In the genomic region with DNA sequence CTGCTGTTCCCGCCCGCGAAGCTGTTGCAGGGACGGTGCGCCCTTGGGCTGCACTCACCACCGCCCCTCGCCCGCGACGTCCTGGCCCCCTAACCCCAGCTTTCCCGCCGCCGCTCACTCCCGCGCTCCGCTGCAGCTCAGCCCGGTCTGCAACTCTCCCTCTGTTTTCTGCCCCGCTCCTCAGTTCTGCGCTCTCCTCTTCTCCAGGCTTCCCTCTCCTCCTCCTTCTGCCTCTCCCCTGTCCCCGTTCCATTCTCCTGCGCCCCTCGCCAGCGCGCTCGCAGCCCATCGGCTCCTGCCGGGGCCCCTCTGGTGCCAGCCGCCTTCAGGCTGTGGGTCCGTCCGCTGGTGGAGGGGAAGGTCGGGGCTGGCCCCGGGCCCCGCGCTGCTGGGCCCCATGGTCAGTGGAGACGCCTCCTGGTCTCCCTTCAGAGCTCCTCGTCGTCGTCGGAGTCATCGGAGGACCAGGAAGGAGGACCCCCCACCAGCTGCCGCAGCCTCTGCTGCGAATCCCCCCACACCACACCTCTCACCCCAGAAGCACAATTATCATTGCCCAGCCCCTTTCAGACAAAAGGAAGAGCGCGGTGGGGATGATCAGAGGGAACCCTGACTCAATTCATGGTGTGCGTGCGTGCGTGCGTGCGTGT, we compare ENCODE assay signal across 1 cellular context.
A peak's percentile ranks its signal among the peaks of the same experiment; 100 is the strongest.
TF ChIP-seq lines count a peak whose summit lies in the region.

No MANE protein-coding gene starts in this region.

TF ChIP-seq in H1, 55 proteins besides CTCF, POLR2A, EP300 and RAD21:
- TF ChIP-seq, protein P1, sequence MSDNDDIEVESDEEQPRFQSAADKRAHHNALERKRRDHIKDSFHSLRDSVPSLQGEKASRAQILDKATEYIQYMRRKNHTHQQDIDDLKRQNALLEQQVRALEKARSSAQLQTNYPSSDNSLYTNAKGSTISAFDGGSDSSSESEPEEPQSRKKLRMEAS (IDR thresholded peaks at IDR 0.05), result peak; percentile 55
- no peak for TF ChIP-seq MAFK (IDR thresholded peaks at IDR 0.05; ENCODE audit: low read depth, low read length)
- TF ChIP-seq SIN3A (conservative IDR thresholded peaks at IDR 0.05 in 1 of 2, IDR thresholded peaks at IDR 0.05 in 1 of 2; ENCODE audit: low read depth in 1 of 2, low read length in 2 of 2), result no peak
- TF ChIP-seq BACH1 (IDR thresholded peaks at IDR 0.05; ENCODE audit: low read length), result no peak
- peak; percentile 67 for TF ChIP-seq RNF2 (IDR thresholded peaks at IDR 0.05; ENCODE audit: borderline replicate concordance, low read depth, low read length, missing control alignments, poor library complexity, severe bottlenecking)
- TF ChIP-seq, protein P2, sequence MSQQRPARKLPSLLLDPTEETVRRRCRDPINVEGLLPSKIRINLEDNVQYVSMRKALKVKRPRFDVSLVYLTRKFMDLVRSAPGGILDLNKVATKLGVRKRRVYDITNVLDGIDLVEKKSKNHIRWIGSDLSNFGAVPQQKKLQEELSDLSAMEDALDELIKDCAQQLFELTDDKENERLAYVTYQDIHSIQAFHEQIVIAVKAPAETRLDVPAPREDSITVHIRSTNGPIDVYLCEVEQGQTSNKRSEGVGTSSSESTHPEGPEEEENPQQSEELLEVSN (IDR thresholded peaks at IDR 0.05), result peak; percentile 88
- TF ChIP-seq RBBP5 (IDR thresholded peaks at IDR 0.05; ENCODE audit: borderline replicate concordance, low read depth, low read length), result peak; percentile 87; the same call in 1 of the 2 replicates
- peak; percentile 60 for TF ChIP-seq KDM4A (IDR thresholded peaks at IDR 0.05; ENCODE audit: low read depth, low read length, severe bottlenecking)
- TF ChIP-seq YY1 (IDR thresholded peaks at IDR 0.05; ENCODE audit: low read depth, low read length), result peak; percentile 18; the same call in 1 of the 2 replicates
- TF ChIP-seq GABPA (IDR thresholded peaks at IDR 0.05; ENCODE audit: borderline replicate concordance, insufficient read depth, low read length), result no peak
- peak; percentile 94; the same call in 1 of the 2 replicates for TF ChIP-seq EGR1 (IDR thresholded peaks at IDR 0.05; ENCODE audit: borderline replicate concordance, low read depth, low read length)
- TF ChIP-seq CREB1 (IDR thresholded peaks at IDR 0.05), result 0 out of 2 replicates have a peak, but pooled peaks have one; percentile 11
- TF ChIP-seq ASH2L (IDR thresholded peaks at IDR 0.05; ENCODE audit: low read length), result peak; percentile 89
- peak; percentile 91 for TF ChIP-seq SUZ12 (IDR thresholded peaks at IDR 0.05; ENCODE audit: low read length)
- TF ChIP-seq CTBP2 (IDR thresholded peaks at IDR 0.05; ENCODE audit: borderline replicate concordance, insufficient read depth, insufficient read length, low read length), result peak; percentile 99
- TF ChIP-seq TAF1 (IDR thresholded peaks at IDR 0.05; ENCODE audit: low read depth, low read length), result 0 out of 2 replicates have a peak, but pooled peaks have one; percentile 10
- 0 out of 2 replicates have a peak, but pooled peaks have one; percentile 27 for TF ChIP-seq TBP (IDR thresholded peaks at IDR 0.05; ENCODE audit: low read depth, low read length)
- peak; percentile 75 for TF ChIP-seq EZH2 (IDR thresholded peaks at IDR 0.05; ENCODE audit: low read depth, low read length, severe bottlenecking)
- 0 out of 4 replicates have a peak, but pooled peaks of 1 of the 2 experiments have one; percentile 54 for TF ChIP-seq HDAC2 (IDR thresholded peaks at IDR 0.05; ENCODE audit: borderline replicate concordance in 1 of 2, low read depth in 2 of 2, low read length in 2 of 2)
- TF ChIP-seq PHF8 (conservative IDR thresholded peaks at IDR 0.05; ENCODE audit: low read depth, low read length), result 0 out of 2 replicates have a peak, but pooled peaks have one; percentile 17
